In genomic region chr7:191105-192034, GRCh38 we compare ENCODE assay signal across 8 cellular contexts. TPM values are rescaled to one million over a fixed set of nuclear protein-coding genes. Genes with fewer than 3 reads are reported as not detected.
DNase-seq lines count a peak whose midpoint lies in the region; ATAC-seq and TF ChIP-seq lines count a peak whose summit lies in the region.

No MANE protein-coding gene starts in this region.

- peaks cover 18% of the 10 kb centered on the region for H3K36me3 Mint-ChIP-seq in osteocyte (ENCODE audit: unreplicated experiment)

- peak; percentile 21 to 22 for DNase-seq in activated T-cell treated with anti-CD3 and anti-CD28 coated beads, Interleukin-2, amount 50 U/mL, for 48 hours
- no peak for DNase-seq in osteocyte (ENCODE audit: extremely low spot score, unreplicated experiment)
- DNase-seq in OCI-M2 (lab: John Stamatoyannopoulos, UW; ENCODE audit: unreplicated experiment), result no peak
- DNase-seq in ureter (ENCODE audit: low spot score), result no peak

- H4K20me1 ChIP-seq in BLaER1 treated with 17β-estradiol and CSF1 and Interleukin-3, amounts not matched to agents 10 nM and 100 nM, result peaks cover 33 to 48% (median 36%) of the 10 kb centered on the region in 11 experiments

- no peak for TF ChIP-seq POLR2A in gastroesophageal sphincter (IDR thresholded peaks at IDR 0.05)

- no peaks in the 10 kb centered on the region for H3K27me3 Mint-ChIP-seq in osteocyte (ENCODE audit: unreplicated experiment)

- H3K9me3 Mint-ChIP-seq in osteocyte (ENCODE audit: unreplicated experiment), result no peaks in the 10 kb centered on the region

- peak overlapping the region in 10 of 11 experiments; percentile 59 to 85 (median 80); a peak in 20 of 22 replicates for H3K27ac ChIP-seq in BLaER1 treated with 17β-estradiol and CSF1 and Interleukin-3, amounts not matched to agents 10 nM and 100 nM
- no peak overlapping the region for H3K27ac ChIP-seq in HUES6 (ENCODE audit: low read depth, low read length)
- H3K27ac ChIP-seq in gastroesophageal sphincter, result peak overlapping the region; percentile 86 to 95 (median 93)

- H3K9me3 ChIP-seq in BLaER1 treated with 17β-estradiol and CSF1 and Interleukin-3, amounts not matched to agents 10 nM and 100 nM (replicated peaks in 1 of 11), result peaks cover 0 to 9% (median 0%) of the 10 kb centered on the region in 11 experiments; a peak in 1 of 22 replicates
- H3K9me3 ChIP-seq in HUES6 (ENCODE audit: control insufficient read depth, insufficient read depth, low read depth, low read length), result no peaks in the 10 kb centered on the region
- H3K9me3 ChIP-seq in gastroesophageal sphincter, result no peaks in the 10 kb centered on the region

- WGBS in gastroesophageal sphincter (ENCODE audit: low coverage in 1 of 2), 2 donors, result 60% methylated on average over 1 of the region's 40 CpGs; no CpG with 5 or more reads in 1 of the 2 donors

- ATAC-seq in gastroesophageal sphincter, result peak; percentile 23
- ATAC-seq in HG03439 (IDR thresholded peaks at IDR 0.05; ENCODE audit: unreplicated experiment), result no peak

- TF ChIP-seq CTCF in gastroesophageal sphincter (IDR thresholded peaks at IDR 0.05), result no peak
- TF ChIP-seq CTCF in osteocyte (IDR thresholded peaks at IDR 0.05), result no peak

- peak overlapping the region; percentile 91 for H3K27ac Mint-ChIP-seq in osteocyte (ENCODE audit: unreplicated experiment)

- peak overlapping the region; percentile 74 to 89 (median 83) for H3K9ac ChIP-seq in BLaER1 treated with 17β-estradiol and CSF1 and Interleukin-3, amounts not matched to agents 10 nM and 100 nM
- H3K9ac ChIP-seq in HUES6 (ENCODE audit: low read length), result peak overlapping the region; percentile 2

- peaks cover 36% of the 10 kb centered on the region for H3K4me1 Mint-ChIP-seq in osteocyte (ENCODE audit: unreplicated experiment)

- TF ChIP-seq EP300 in gastroesophageal sphincter (IDR thresholded peaks at IDR 0.05), result no peak

- H3K27me3 ChIP-seq in BLaER1 treated with 17β-estradiol and CSF1 and Interleukin-3, amounts not matched to agents 10 nM and 100 nM, result peaks cover 10 to 32% (median 26%) of the 10 kb centered on the region in 11 experiments; a peak in 20 of 22 replicates
- peaks cover 12% of the 10 kb centered on the region; the same call in 1 of the 2 replicates for H3K27me3 ChIP-seq in HUES6 (ENCODE audit: control insufficient read depth, insufficient read depth, low read length)
- H3K27me3 ChIP-seq in gastroesophageal sphincter, result no peaks in the 10 kb centered on the region

- H3K36me3 ChIP-seq in BLaER1 treated with 17β-estradiol and CSF1 and Interleukin-3, amounts not matched to agents 10 nM and 100 nM, result peaks cover 13 to 35% (median 20%) of the 10 kb centered on the region in 11 experiments; a peak in 21 of 22 replicates
- H3K36me3 ChIP-seq in HUES6 (ENCODE audit: control insufficient read depth, insufficient read depth, low read length), result peaks cover 11% of the 10 kb centered on the region
- H3K36me3 ChIP-seq in gastroesophageal sphincter, result peaks cover 0 to 12% of the 10 kb centered on the region in 2 donors

- H3K4me2 ChIP-seq in BLaER1 treated with 17β-estradiol and CSF1 and Interleukin-3, amounts not matched to agents 10 nM and 100 nM, result peak overlapping the region; percentile 81 to 98 (median 93)

- H3K4me1 ChIP-seq in BLaER1 treated with 17β-estradiol and CSF1 and Interleukin-3, amounts not matched to agents 10 nM and 100 nM, result peaks cover 42 to 80% (median 65%) of the 10 kb centered on the region in 10 experiments
- peaks cover 58% of the 10 kb centered on the region for H3K4me1 ChIP-seq in HUES6 (ENCODE audit: control insufficient read depth, insufficient read depth, low read length)
- H3K4me1 ChIP-seq in gastroesophageal sphincter, result peaks cover 0 to 44% (median 18%) of the 10 kb centered on the region in 3 donors

- H3K4me3 ChIP-seq in BLaER1 treated with 17β-estradiol and CSF1 and Interleukin-3, amounts not matched to agents 10 nM and 100 nM, result peak overlapping the region; percentile 71 to 99 (median 86)
- peak overlapping the region; percentile 45 for H3K4me3 ChIP-seq in HUES6 (ENCODE audit: low read depth, low read length)
- peak overlapping the region; percentile 61 to 86 for H3K4me3 ChIP-seq in gastroesophageal sphincter

- H3K4me3 Mint-ChIP-seq in osteocyte (ENCODE audit: unreplicated experiment), result peak overlapping the region; percentile 69

RNA-seq across cellular contexts. Expression of gene FAM20C, which starts 1.0 kb away (rescaled TPM):
- total RNA-seq in gastroesophageal sphincter, result 10 to 100 TPM; 41.9 to 87.5 (median 73.6) TPM
- total RNA-seq in osteocyte, result 132 and 143 TPM in 2 replicates
- 33.8 TPM for total RNA-seq in ureter

Comparison
In these comparisons a context has a peak if more than half of its experiments do, and no peak if none do; other contexts are left out.
1. DNase-seq: peak in activated T-cell treated with anti-CD3 and anti-CD28 coated beads, Interleukin-2, amount 50 U/mL, for 48 hours (2 of 2); none in osteocyte (single experiment), OCI-M2 (single experiment) and ureter (single experiment).
2. Peak in every context shown above with its lines, with median percentiles within 50 percentile points of each other: H3K4me3 ChIP-seq.